ENCODE assay signal across 7 cellular contexts in genomic region chr17:27323538-27324212, GRCh38. TPM values are rescaled to one million over a fixed set of nuclear protein-coding genes. Genes with fewer than 3 reads are reported as not detected.
DNase-seq lines count a peak whose midpoint lies in the region; ATAC-seq and TF ChIP-seq lines count a peak whose summit lies in the region.

No MANE protein-coding gene starts in this region.

- intact Hi-C loops in left ventricle myocardium inferior (cut with micrococcal nuclease): no loop called here

- peaks cover 8% of the 10 kb centered on the region; the same call in 1 of the 2 replicates for H3K36me3 Mint-ChIP-seq in WTC11

- ATAC-seq in WTC11 (peak; percentile 75), GM19467 (IDR thresholded peaks at IDR 0.05; ENCODE audit: unreplicated experiment) (no peak), GM21447 (IDR thresholded peaks at IDR 0.05; ENCODE audit: unreplicated experiment) (no peak)

- no peaks in the 10 kb centered on the region for H3K9me3 ChIP-seq in left ventricle myocardium inferior (replicated peaks)
- no peaks in the 10 kb centered on the region for H3K9me3 ChIP-seq in stomach smooth muscle (ENCODE audit: control insufficient read depth in 2 of 2, low read length in 2 of 2)

- H3K9me3 Mint-ChIP-seq in WTC11: no peaks in the 10 kb centered on the region

- no peaks in the 10 kb centered on the region for H3K36me3 ChIP-seq in left ventricle myocardium inferior
- H3K36me3 ChIP-seq in stomach smooth muscle (ENCODE audit: control insufficient read depth in 2 of 2, insufficient read depth in 2 of 2, low read length in 2 of 2): peaks cover 0 to 1% of the 10 kb centered on the region in 2 donors

- peak overlapping the region; percentile 75 for H3K27ac ChIP-seq in left ventricle myocardium inferior (replicated peaks)
- H3K27ac ChIP-seq in stomach smooth muscle (ENCODE audit: low read length): peak overlapping the region; percentile 46

- H3K27me3 ChIP-seq in left ventricle myocardium inferior (ENCODE audit: low read depth) (no peaks in the 10 kb centered on the region), stomach smooth muscle (ENCODE audit: control insufficient read depth in 1 of 2, insufficient read depth in 2 of 2, low read length in 2 of 2) (no peaks in the 10 kb centered on the region)

- CTCF ChIA-PET in WTC11 (lab: Charles Lee): interaction anchor here (0.6 to 2.5 kb wide), 3 partner anchors 9 to 87 kb away, joined by 3 to 7 read pairs (median 5); no protein-coding TSS in a partner anchor

- TF ChIP-seq CTCF in WTC11 (IDR thresholded peaks at IDR 0.05): no peak
- no peak for TF ChIP-seq CTCF in left ventricle myocardium inferior (IDR thresholded peaks at IDR 0.05; ENCODE audit: borderline replicate concordance)

- peaks cover 11% of the 10 kb centered on the region for H3K4me1 Mint-ChIP-seq in WTC11

- H3K9ac ChIP-seq in stomach smooth muscle (ENCODE audit: low read length in 2 of 2): no peak overlapping the region

- H3K4me1 ChIP-seq in left ventricle myocardium inferior: peaks cover 68% of the 10 kb centered on the region
- H3K4me1 ChIP-seq in stomach smooth muscle (ENCODE audit: control insufficient read depth, insufficient read depth, low read length): peaks cover 37% of the 10 kb centered on the region

- no peaks in the 10 kb centered on the region for H3K27me3 Mint-ChIP-seq in WTC11 (ENCODE audit: low read depth)

- no peak overlapping the region for H3K4me3 Mint-ChIP-seq in WTC11

- 0 out of 2 replicates have a peak overlapping the region, but pooled peaks have one; percentile 17 for H3K27ac Mint-ChIP-seq in WTC11

- POLR2A ChIA-PET in WTC11 (lab: Charles Lee): no interaction called here

- peak overlapping the region; percentile 18 for H3K4me3 ChIP-seq in left ventricle myocardium inferior
- H3K4me3 ChIP-seq in stomach smooth muscle (ENCODE audit: low read length in 2 of 2): peak overlapping the region in 1 of 2 donors; percentile 29

- DNase-seq in HPDE6-E6E7 (ENCODE audit: extremely low spot score) (peak; percentile 35), WTC11 (ENCODE audit: low spot score) (no peak), left ventricle myocardium inferior (peak; percentile 80), COR-L47 (lab: John Stamatoyannopoulos, UW) (no peak)

TF ChIP-seq in WTC11, 78 proteins besides CTCF, POLR2A, EP300 and RAD21:
- TF ChIP-seq GABPB1 (CRISPR knock-in tag; IDR thresholded peaks at IDR 0.05) (no peak), TEAD4 (CRISPR knock-in tag; IDR thresholded peaks at IDR 0.05) (no peak), PREB (CRISPR knock-in tag; IDR thresholded peaks at IDR 0.05; ENCODE audit: borderline replicate concordance) (no peak), NR2C2 (CRISPR knock-in tag; IDR thresholded peaks at IDR 0.05) (no peak), PRDM15 (CRISPR knock-in tag; IDR thresholded peaks at IDR 0.05) (no peak), E2F5 (CRISPR knock-in tag; IDR thresholded peaks at IDR 0.05) (no peak), ARID4B (CRISPR knock-in tag; IDR thresholded peaks at IDR 0.05; ENCODE audit: borderline replicate concordance) (no peak), EMX1 (CRISPR knock-in tag; IDR thresholded peaks at IDR 0.05) (no peak), FOXP1 (CRISPR knock-in tag; IDR thresholded peaks at IDR 0.05; ENCODE audit: borderline replicate concordance) (no peak)

RNA-seq across cellular contexts. Expression of gene WSB1, which starts 29.8 kb away (rescaled TPM):
- total RNA-seq in WTC11 (2021) (167 to 223 TPM (median 221 TPM) in 3 replicates), left ventricle myocardium inferior (53.3 TPM)

Comparison
In these comparisons a context has a peak if more than half of its experiments do, and no peak if none do; other contexts are left out.
1. DNase-seq: peak in HPDE6-E6E7 (single experiment) and left ventricle myocardium inferior (single experiment); none in WTC11 (single experiment) and COR-L47 (single experiment).